In genomic region chr16:87947356-87948118, GRCh38 we compare ENCODE assay signal across 11 cellular contexts. TPM values are rescaled to one million over a fixed set of nuclear protein-coding genes. Genes with fewer than 3 reads are reported as not detected.
DNase-seq lines count a peak whose midpoint lies in the region; TF ChIP-seq lines count a peak whose summit lies in the region.
"Had no signal": no experiment of that assay in that cellular context is flagged by ENCODE, and none has a peak within 500 bp of the region (broad histone marks: within the 10 kb centered on the region; RNA-seq: fewer than 3 reads in every experiment).

No MANE protein-coding gene starts in this region.

- TF ChIP-seq CTCF in nephron progenitor cell (IDR thresholded peaks at IDR 0.05) (no peak), A673 (conservative IDR thresholded peaks at IDR 0.05; ENCODE audit: low read depth, low read length) (no peak)

- H4K20me1 ChIP-seq in BLaER1 treated with 17β-estradiol and CSF1 and Interleukin-3, amounts not matched to agents 10 nM and 100 nM: no peaks in the 10 kb centered on the region

- peaks cover 0 to under 1% (median 0%) of the 10 kb centered on the region in 11 experiments; a peak in 1 of 22 replicates for H3K36me3 ChIP-seq in BLaER1 treated with 17β-estradiol and CSF1 and Interleukin-3, amounts not matched to agents 10 nM and 100 nM
- H3K36me3 ChIP-seq in A673 (ENCODE audit: insufficient read depth, low read length, poor library complexity, severe bottlenecking): no peaks in the 10 kb centered on the region

- no peak for TF ChIP-seq RAD21 in Ishikawa (IDR thresholded peaks at IDR 0.05; ENCODE audit: low read depth)

- H3K9me3 Mint-ChIP-seq in nephron progenitor cell: no peaks in the 10 kb centered on the region
- H3K9me3 Mint-ChIP-seq: CD4-positive, CD25-positive, alpha-beta regulatory T cell had no signal

- DNase-seq in caudate nucleus (lab: John Stamatoyannopoulos, UW) (no peak), nephron progenitor cell (no peak), NCI-H1417 treated with DMSO at 0.1 percent for 48 hours (lab: John Stamatoyannopoulos, UW) (no peak), NCI-H345 (lab: John Stamatoyannopoulos, UW) (no peak), NCI-H226 (no peak), A673 (ENCODE audit: low spot score) (no peak)
- DNase-seq: foreskin fibroblast, PC-9 had no signal

- H3K4me2 ChIP-seq in BLaER1 treated with 17β-estradiol and CSF1 and Interleukin-3, amounts not matched to agents 10 nM and 100 nM: peak overlapping the region; percentile 37 to 89 (median 80)
- H3K4me2 ChIP-seq: PC-9 had no signal

- peak overlapping the region; percentile 27 to 79 (median 68); a peak in 19 of 22 replicates for H3K27ac ChIP-seq in BLaER1 treated with 17β-estradiol and CSF1 and Interleukin-3, amounts not matched to agents 10 nM and 100 nM
- H3K27ac ChIP-seq in caudate nucleus (ENCODE audit: low read depth, low read length): peak overlapping the region; percentile 85
- H3K27ac ChIP-seq in A673 (ENCODE audit: low read depth, low read length, poor library complexity, severe bottlenecking): no peak overlapping the region
- H3K27ac ChIP-seq: PC-9 had no signal

- TF ChIP-seq EP300 in Ishikawa (IDR thresholded peaks at IDR 0.05; ENCODE audit: borderline replicate concordance): peak; percentile 82; the same call in 1 of the 2 replicates

- no peaks in the 10 kb centered on the region for H3K36me3 Mint-ChIP-seq in nephron progenitor cell (ENCODE audit: low read depth)
- H3K36me3 Mint-ChIP-seq: CD4-positive, CD25-positive, alpha-beta regulatory T cell had no signal

- no TSS peak for BruUV-seq in A673 (replicated peaks; lab: Mats Ljungman, UMichigan)

- peaks cover 37% of the 10 kb centered on the region for H3K4me1 Mint-ChIP-seq in nephron progenitor cell

- peaks cover 31 to 42% (median 36%) of the 10 kb centered on the region in 10 experiments for H3K4me1 ChIP-seq in BLaER1 treated with 17β-estradiol and CSF1 and Interleukin-3, amounts not matched to agents 10 nM and 100 nM
- H3K4me1 ChIP-seq in A673 (ENCODE audit: insufficient read depth, low read length, poor library complexity, severe bottlenecking): peaks cover 3% of the 10 kb centered on the region

- H3K9ac ChIP-seq in BLaER1 treated with 17β-estradiol and CSF1 and Interleukin-3, amounts not matched to agents 10 nM and 100 nM: peak overlapping the region; percentile 31 to 68 (median 55); a peak in 17 of 22 replicates

- no peaks in the 10 kb centered on the region for H3K9me3 ChIP-seq in BLaER1 treated with 17β-estradiol and CSF1 and Interleukin-3, amounts not matched to agents 10 nM and 100 nM (replicated peaks in 1 of 11)
- no peaks in the 10 kb centered on the region for H3K9me3 ChIP-seq in A673 (ENCODE audit: low read depth, low read length, poor library complexity, severe bottlenecking)

- CTCF ChIA-PET in A673 (lab: Charles Lee): no interaction called here

- H3K4me3 ChIP-seq in BLaER1 treated with 17β-estradiol and CSF1 and Interleukin-3, amounts not matched to agents 10 nM and 100 nM: peak overlapping the region in 2 of 10 experiments; percentile 21 to 43; a peak in 4 of 20 replicates
- no peak overlapping the region for H3K4me3 ChIP-seq in A673 (ENCODE audit: low read depth, low read length, poor library complexity, severe bottlenecking)
- H3K4me3 ChIP-seq: PC-9 had no signal

- H3K27me3 Mint-ChIP-seq in nephron progenitor cell (ENCODE audit: low read depth, poor library complexity): peaks cover 7% of the 10 kb centered on the region

- H3K4me3 Mint-ChIP-seq in nephron progenitor cell: peak overlapping the region; percentile 47

- H3K27ac Mint-ChIP-seq in nephron progenitor cell: no peak overlapping the region

- intact Hi-C loops in A673 (cut with micrococcal nuclease; ENCODE audit: unreplicated experiment): no loop called here

- H3K27me3 ChIP-seq in BLaER1 treated with 17β-estradiol and CSF1 and Interleukin-3, amounts not matched to agents 10 nM and 100 nM: peaks cover 7 to 28% (median 17%) of the 10 kb centered on the region in 11 experiments
- H3K27me3 ChIP-seq in A673 (replicated peaks; ENCODE audit: insufficient read depth, low read depth, low read length, poor library complexity): no peaks in the 10 kb centered on the region

- POLR2A ChIA-PET in A673 (lab: Charles Lee; ENCODE audit: low non-redundant PET): no interaction called here

TF ChIP-seq in Ishikawa, 13 proteins besides CTCF, POLR2A, EP300 and RAD21:
- TF ChIP-seq TCF12 (IDR thresholded peaks at IDR 0.05; ENCODE audit: low read depth) (peak; percentile 78), CREB1 (IDR thresholded peaks at IDR 0.05; ENCODE audit: low read depth) (no peak), USF1 (IDR thresholded peaks at IDR 0.05) (no peak), YY1 (IDR thresholded peaks at IDR 0.05; ENCODE audit: low read depth) (no peak), TEAD4 (IDR thresholded peaks at IDR 0.05) (0 out of 2 replicates have a peak, but pooled peaks have one; percentile 19), MAX (IDR thresholded peaks at IDR 0.05) (peak; percentile 72), EGR1 (IDR thresholded peaks at IDR 0.05) (no peak), CEBPB (IDR thresholded peaks at IDR 0.05) (peak; percentile 96), ZBTB7A (IDR thresholded peaks at IDR 0.05; ENCODE audit: low read depth) (0 out of 2 replicates have a peak, but pooled peaks have one; percentile 26), REST (IDR thresholded peaks at IDR 0.05; ENCODE audit: low read depth) (no peak), NFIC (IDR thresholded peaks at IDR 0.05) (peak; percentile 62), FOXM1 (IDR thresholded peaks at IDR 0.05; ENCODE audit: borderline replicate concordance, low read depth) (peak; percentile 31; the same call in 1 of the 2 replicates), TAF1 (IDR thresholded peaks at IDR 0.05; ENCODE audit: low read depth) (no peak)
TF ChIP-seq in Ishikawa: peak in this region for 7.

RNA-seq across cellular contexts. Expression of gene BANP, which starts 3.7 kb away (rescaled TPM):
- total RNA-seq in A673 (2021): 35.2 and 44.3 TPM in 2 replicates

RNA-seq across cellular contexts. Expression of gene CA5A, which starts 11.2 kb away (rescaled TPM):
- total RNA-seq in A673 (2021): not detected in 2 replicates
- total RNA-seq: CD4-positive, CD25-positive, alpha-beta regulatory T cell had no signal
